Comparison of ENCODE assay signal across 11 cellular contexts in genomic region chr6:157557541-157557940, GRCh38.
DNase-seq lines count a peak whose midpoint lies in the region; ATAC-seq lines count a peak whose summit lies in the region.
"Had no signal": no experiment of that assay in that cellular context is flagged by ENCODE, and none has a peak within 500 bp of the region (broad histone marks: within the 10 kb centered on the region; RNA-seq: fewer than 3 reads in every experiment).

No MANE protein-coding gene starts in this region.

- ATAC-seq in HG02763 (IDR thresholded peaks at IDR 0.05; ENCODE audit: unreplicated experiment), result peak; percentile 52
- peak; percentile 67 for ATAC-seq in stimulated activated memory B cell treated with anti-CD40 and anti-IgM and Interleukin-4, amounts not matched to agents 10 μg/mL and 1 μg/mL and 100 μg/mL, for 72 hours

- intact Hi-C loops in activated CD4-positive, alpha-beta T cell treated with anti-CD3 and anti-CD28 coated beads, Interleukin-2, amount 10 ng/mL, durations not matched to agents 24 days and 14 days (cut with micrococcal nuclease), result no loop called here

- no peak overlapping the region for H3K4me3 Mint-ChIP-seq in activated CD4-positive, alpha-beta T cell treated with anti-CD3 and anti-CD28 coated beads, Interleukin-2, amount 10 ng/mL, durations not matched to agents 7 days and 5 days
- no peak overlapping the region for H3K4me3 Mint-ChIP-seq in activated CD4-positive, alpha-beta T cell treated with anti-CD3 and anti-CD28 coated beads, Interleukin-2, amount 10 ng/mL, durations not matched to agents 24 days and 14 days
- peak overlapping the region; percentile 66 for H3K4me3 Mint-ChIP-seq in stimulated activated memory B cell treated with anti-CD40 and anti-IgM and Interleukin-4, amounts not matched to agents 10 μg/mL and 1 μg/mL and 100 μg/mL, for 72 hours

- peaks cover 53% of the 10 kb centered on the region for H3K4me1 Mint-ChIP-seq in activated CD4-positive, alpha-beta T cell treated with anti-CD3 and anti-CD28 coated beads, Interleukin-2, amount 10 ng/mL, durations not matched to agents 7 days and 5 days
- H3K4me1 Mint-ChIP-seq in activated CD4-positive, alpha-beta T cell treated with anti-CD3 and anti-CD28 coated beads, Interleukin-2, amount 10 ng/mL, durations not matched to agents 24 days and 14 days, result peaks cover 46% of the 10 kb centered on the region
- peaks cover 78% of the 10 kb centered on the region for H3K4me1 Mint-ChIP-seq in stimulated activated memory B cell treated with anti-CD40 and anti-IgM and Interleukin-4, amounts not matched to agents 10 μg/mL and 1 μg/mL and 100 μg/mL, for 72 hours

- POLR2A ChIA-PET in activated CD4-positive, alpha-beta T cell treated with anti-CD3 and anti-CD28 coated beads, Interleukin-2, amount 10 ng/mL, durations not matched to agents 7 days and 5 days (lab: Charles Lee), result no interaction called here

- H3K27me3 Mint-ChIP-seq in activated CD4-positive, alpha-beta T cell treated with anti-CD3 and anti-CD28 coated beads, Interleukin-2, amount 10 ng/mL, durations not matched to agents 7 days and 5 days, result peaks cover 2% of the 10 kb centered on the region
- H3K27me3 Mint-ChIP-seq in activated CD4-positive, alpha-beta T cell treated with anti-CD3 and anti-CD28 coated beads, Interleukin-2, amount 10 ng/mL, durations not matched to agents 24 days and 14 days, result peaks cover 14% of the 10 kb centered on the region
- H3K27me3 Mint-ChIP-seq in stimulated activated memory B cell treated with anti-CD40 and anti-IgM and Interleukin-4, amounts not matched to agents 10 μg/mL and 1 μg/mL and 100 μg/mL, for 72 hours, result no peaks in the 10 kb centered on the region

- DNase-seq in activated CD4-positive, alpha-beta T cell treated with anti-CD3 and anti-CD28 coated beads, Interleukin-2, amount 10 ng/mL, durations not matched to agents 7 days and 5 days, result no peak
- no peak for DNase-seq in activated CD4-positive, alpha-beta T cell treated with anti-CD3 and anti-CD28 coated beads, Interleukin-2, amount 10 ng/mL, durations not matched to agents 24 days and 14 days
- peak; percentile 11 to 28 for DNase-seq in Kasumi-1 (lab: John Stamatoyannopoulos, UW)
- no peak for DNase-seq in activated naive CD4-positive, alpha-beta T cell treated with anti-CD3 and anti-CD28 coated beads, Interleukin-2, amount 50 U/mL, for 16 hours
- no peak for DNase-seq in NCI-H1092 (lab: John Stamatoyannopoulos, UW)
- DNase-seq in superior temporal gyrus (ENCODE audit: extremely low spot score), result no peak
- DNase-seq: islet precursor cell; stimulated activated CD8-positive, alpha-beta memory T cell treated with anti-CD3 and anti-CD28 coated beads, Interleukin-4, amount 100 ng/mL, for 48 hours had no signal

- CTCF ChIA-PET in activated CD4-positive, alpha-beta T cell treated with anti-CD3 and anti-CD28 coated beads, Interleukin-2, amount 10 ng/mL, durations not matched to agents 7 days and 5 days (lab: Charles Lee), result interaction anchor here (1.0 to 1.5 kb wide), 2 partner anchors 12 to 33 kb away, joined by 3 to 4 read pairs; no protein-coding TSS in a partner anchor

- peaks cover 15% of the 10 kb centered on the region for H3K36me3 Mint-ChIP-seq in activated CD4-positive, alpha-beta T cell treated with anti-CD3 and anti-CD28 coated beads, Interleukin-2, amount 10 ng/mL, durations not matched to agents 7 days and 5 days (ENCODE audit: low read depth)
- peaks cover 18% of the 10 kb centered on the region for H3K36me3 Mint-ChIP-seq in activated CD4-positive, alpha-beta T cell treated with anti-CD3 and anti-CD28 coated beads, Interleukin-2, amount 10 ng/mL, durations not matched to agents 24 days and 14 days (ENCODE audit: low read depth)
- peaks cover 12% of the 10 kb centered on the region for H3K36me3 Mint-ChIP-seq in stimulated activated memory B cell treated with anti-CD40 and anti-IgM and Interleukin-4, amounts not matched to agents 10 μg/mL and 1 μg/mL and 100 μg/mL, for 72 hours
- H3K36me3 Mint-ChIP-seq: activated naive CD4-positive, alpha-beta T cell treated with anti-CD3 and anti-CD28 coated beads, Interleukin-2, amount 50 U/mL, for 72 hours had no signal

- H3K9me3 Mint-ChIP-seq in activated CD4-positive, alpha-beta T cell treated with anti-CD3 and anti-CD28 coated beads, Interleukin-2, amount 10 ng/mL, durations not matched to agents 7 days and 5 days, result no peaks in the 10 kb centered on the region
- no peaks in the 10 kb centered on the region for H3K9me3 Mint-ChIP-seq in activated CD4-positive, alpha-beta T cell treated with anti-CD3 and anti-CD28 coated beads, Interleukin-2, amount 10 ng/mL, durations not matched to agents 24 days and 14 days
- no peaks in the 10 kb centered on the region for H3K9me3 Mint-ChIP-seq in stimulated activated memory B cell treated with anti-CD40 and anti-IgM and Interleukin-4, amounts not matched to agents 10 μg/mL and 1 μg/mL and 100 μg/mL, for 72 hours
- H3K9me3 Mint-ChIP-seq: activated naive CD4-positive, alpha-beta T cell treated with anti-CD3 and anti-CD28 coated beads, Interleukin-2, amount 50 U/mL, for 72 hours had no signal

- H3K27ac Mint-ChIP-seq in activated CD4-positive, alpha-beta T cell treated with anti-CD3 and anti-CD28 coated beads, Interleukin-2, amount 10 ng/mL, durations not matched to agents 7 days and 5 days, result peak overlapping the region; percentile 32
- H3K27ac Mint-ChIP-seq in activated CD4-positive, alpha-beta T cell treated with anti-CD3 and anti-CD28 coated beads, Interleukin-2, amount 10 ng/mL, durations not matched to agents 24 days and 14 days, result no peak overlapping the region
- H3K27ac Mint-ChIP-seq in stimulated activated memory B cell treated with anti-CD40 and anti-IgM and Interleukin-4, amounts not matched to agents 10 μg/mL and 1 μg/mL and 100 μg/mL, for 72 hours, result peak overlapping the region; percentile 95

Comparison
In these comparisons a context has a peak if more than half of its experiments do, and no peak if none do; other contexts are left out.
1. DNase-seq: peak in Kasumi-1 (2 of 2); none in activated CD4-positive, alpha-beta T cell treated with anti-CD3 and anti-CD28 coated beads, Interleukin-2, amount 10 ng/mL, durations not matched to agents 7 days and 5 days (single experiment), activated CD4-positive, alpha-beta T cell treated with anti-CD3 and anti-CD28 coated beads, Interleukin-2, amount 10 ng/mL, durations not matched to agents 24 days and 14 days (single experiment), activated naive CD4-positive, alpha-beta T cell treated with anti-CD3 and anti-CD28 coated beads, Interleukin-2, amount 50 U/mL, for 16 hours (single experiment), NCI-H1092 (single experiment) and superior temporal gyrus (single experiment).